ENCODE assay signal across 20 cellular contexts in genomic region chr1:198472997-198473396, GRCh38.
"Had no signal": no experiment of that assay in that cellular context is flagged by ENCODE, and none has a peak within 500 bp of the region (broad histone marks: within the 10 kb centered on the region; RNA-seq: fewer than 3 reads in every experiment).

No MANE protein-coding gene starts in this region.

- FAIRE-seq: HTR-8/SVneo had no signal

- H3K27me3 ChIP-seq: MG63 had no signal

- H3K27ac ChIP-seq: HL-60, RWPE1 had no signal

- H3K4me3 ChIP-seq: MG63 had no signal

- ATAC-seq: SK-N-SH treated with all-trans-retinoic acid at 6 μM for 48 hours had no signal

- DNase-seq: KBM-7, MG63, NCI-H1092, NCI-H1105 treated with DMSO at 0.1 percent for 48 hours, NCI-H1417 treated with DMSO at 0.1 percent for 48 hours, NCI-H187, NCI-H2029, NCI-H2081 treated with DMSO at 0.1 percent for 48 hours, NCI-H2171, NCI-H226, NCI-H446, NCI-H510A, NCI-H524 treated with DMSO at 0.1 percent for 48 hours, NCI-H69, NCI-H774, SHP77 had no signal

- H3K36me3 ChIP-seq: MG63 had no signal
